ENCODE assay signal across 24 cellular contexts in genomic region chr1:186164773-186165172, GRCh38.
"Had no signal": no experiment of that assay in that cellular context is flagged by ENCODE, and none has a peak within 500 bp of the region (broad histone marks: within the 10 kb centered on the region; RNA-seq: fewer than 3 reads in every experiment).

No MANE protein-coding gene starts in this region.

- H3K27ac ChIP-seq: hepatocyte, lower lobe of right lung, ovary, right atrium auricular region, right lobe of liver, tibial nerve, uterus had no signal

- H3K36me3 Mint-ChIP-seq: naive B cell; natural killer cell; stimulated activated memory B cell treated with anti-CD40 and anti-IgM and Interleukin-4, amounts not matched to agents 10 μg/mL and 1 μg/mL and 100 μg/mL, for 72 hours had no signal

- H3K36me3 ChIP-seq: ovary, right atrium auricular region, right lobe of liver, tibial nerve, uterus had no signal

- H3K27me3 Mint-ChIP-seq: progenitor cell of endocrine pancreas had no signal

- H3K4me1 Mint-ChIP-seq: mesothelial cell of epicardium; naive B cell; natural killer cell; stimulated activated memory B cell treated with anti-CD40 and anti-IgM and Interleukin-4, amounts not matched to agents 10 μg/mL and 1 μg/mL and 100 μg/mL, for 72 hours; stimulated activated naive CD8-positive, alpha-beta T cell treated with anti-CD3 and anti-CD28 coated beads, Interleukin-15, amount 100 ng/mL, for 72 hours had no signal

- DNase-seq: islet precursor cell; left ventricle myocardium superior; lower lobe of right lung; mesendoderm; naive B cell; natural killer cell; ovary; right lobe of liver; stimulated activated CD4-positive, alpha-beta T cell treated with anti-CD3 and anti-CD28 coated beads, Interleukin-1b, Interleukin-23, amount 100 ng/mL, for 48 hours; stimulated activated CD4-positive, alpha-beta T cell treated with anti-CD3 and anti-CD28 coated beads, Interleukin-2, amount 100 ng/mL, for 48 hours; stimulated activated CD4-positive, alpha-beta T cell treated with anti-CD3 and anti-CD28 coated beads, Interleukin-4, amount 100 ng/mL, for 4 hours; stimulated activated CD8-positive, alpha-beta memory T cell treated with anti-CD3 and anti-CD28 coated beads, Interleukin-4, amount 100 ng/mL, for 48 hours; stimulated activated naive CD4-positive, alpha-beta T cell treated with Interleukin-2 at 50 U/mL for 16 hours; stimulated activated naive CD8-positive, alpha-beta T cell treated with anti-CD3 and anti-CD28 coated beads, Interleukin-15, amount 100 ng/mL, for 72 hours; substantia nigra; uterus had no signal

- H3K9me3 ChIP-seq: lower lobe of right lung, ovary, right atrium auricular region, right lobe of liver, tibial nerve, uterus had no signal

- H3K27me3 ChIP-seq: hepatocyte, ovary, right atrium auricular region, right lobe of liver, tibial nerve, uterus had no signal

- H3K4me3 ChIP-seq: hepatocyte, lower lobe of right lung, ovary, right atrium auricular region, right lobe of liver, smooth muscle cell, tibial nerve, uterus had no signal

- H3K4me2 ChIP-seq: hepatocyte, smooth muscle cell had no signal

- H3K4me3 Mint-ChIP-seq: mesothelial cell of epicardium; naive B cell; natural killer cell; stimulated activated memory B cell treated with anti-CD40 and anti-IgM and Interleukin-4, amounts not matched to agents 10 μg/mL and 1 μg/mL and 100 μg/mL, for 72 hours; stimulated activated naive CD8-positive, alpha-beta T cell treated with anti-CD3 and anti-CD28 coated beads, Interleukin-15, amount 100 ng/mL, for 72 hours; type B pancreatic cell had no signal

- H2AFZ ChIP-seq: hepatocyte had no signal

- H3K27ac Mint-ChIP-seq: mesothelial cell of epicardium; naive B cell; natural killer cell; progenitor cell of endocrine pancreas; stimulated activated memory B cell treated with anti-CD40 and anti-IgM and Interleukin-4, amounts not matched to agents 10 μg/mL and 1 μg/mL and 100 μg/mL, for 72 hours; stimulated activated naive CD8-positive, alpha-beta T cell treated with anti-CD3 and anti-CD28 coated beads, Interleukin-15, amount 100 ng/mL, for 72 hours; type B pancreatic cell had no signal

- ATAC-seq: left ventricle myocardium superior; lower lobe of right lung; natural killer cell; stimulated activated memory B cell treated with anti-CD40 and anti-IgM and Interleukin-4, amounts not matched to agents 10 μg/mL and 1 μg/mL and 100 μg/mL, for 72 hours; stimulated activated naive CD8-positive, alpha-beta T cell treated with anti-CD3 and anti-CD28 coated beads, Interleukin-15, amount 100 ng/mL, for 72 hours had no signal

- H3K79me2 ChIP-seq: hepatocyte had no signal

- H3K4me1 ChIP-seq: lower lobe of right lung, right atrium auricular region, right lobe of liver, tibial nerve, uterus had no signal
